10 cellular contexts compared by ENCODE assay signal in genomic region chr16:85446846-85447656, GRCh38.
A peak's percentile ranks its signal among the peaks of the same experiment; 100 is the strongest.
DNase-seq lines count a peak whose midpoint lies in the region; ATAC-seq and TF ChIP-seq lines count a peak whose summit lies in the region.
"Had no signal": no experiment of that assay in that cellular context is flagged by ENCODE, and none has a peak within 500 bp of the region (broad histone marks: within the 10 kb centered on the region; RNA-seq: fewer than 3 reads in every experiment).

No MANE protein-coding gene starts in this region.

- TF ChIP-seq RAD21 in liver (IDR thresholded peaks at IDR 0.05) = no peak

- TF ChIP-seq CTCF in GM06990 (IDR thresholded peaks at IDR 0.05; ENCODE audit: insufficient read depth, low read length, poor library complexity, severe bottlenecking) (no peak), liver (IDR thresholded peaks at IDR 0.05; ENCODE audit: low read depth, low read length, missing input control) (no peak), tibial artery (IDR thresholded peaks at IDR 0.05) (no peak)

- H3K4me1 ChIP-seq in liver (ENCODE audit: control insufficient read depth in 4 of 4, insufficient read depth in 4 of 4, low read length in 3 of 4) (peaks cover 17 to 45% (median 33%) of the 10 kb centered on the region in 4 donors), tibial artery (peaks cover 0 to 22% (median 9%) of the 10 kb centered on the region in 4 donors)

- H3K27ac ChIP-seq in liver (ENCODE audit: low read depth in 1 of 2, low read length in 2 of 2) (no peak overlapping the region), tibial artery (no peak overlapping the region)

- DNase-seq in GM06990 (ENCODE audit: extremely low read depth, insufficient read length) (peak; percentile 50), NCI-H69 (lab: John Stamatoyannopoulos, UW) (peak; percentile 60), NCI-H1048 (lab: John Stamatoyannopoulos, UW) (no peak), HUDEP-2 (lab: John Stamatoyannopoulos, UW; ENCODE audit: unreplicated experiment in 76 of 76) (no peak), dermis blood vessel endothelial cell (no peak), tibial artery (no peak)
- DNase-seq: NCI-H526 treated with DMSO at 0.1 percent for 48 hours; stimulated activated naive CD8-positive, alpha-beta T cell treated with anti-CD3 and anti-CD28 coated beads, Interleukin-15, amount 100 ng/mL, for 72 hours had no signal

- no peak overlapping the region for H3K9ac ChIP-seq in liver (ENCODE audit: low read depth in 1 of 2, low read length in 2 of 2)

- H3K9me3 ChIP-seq in liver (ENCODE audit: control insufficient read depth in 4 of 4, low read length in 3 of 4) = no peaks in the 10 kb centered on the region
- H3K9me3 ChIP-seq in tibial artery = no peaks in the 10 kb centered on the region

- no peaks in the 10 kb centered on the region for H3K36me3 ChIP-seq in GM06990 (ENCODE audit: control insufficient read depth, insufficient read depth, low read length)
- H3K36me3 ChIP-seq in liver (ENCODE audit: control insufficient read depth in 4 of 4, insufficient read depth in 3 of 4, low read depth in 1 of 4, low read length in 3 of 4) = no peaks in the 10 kb centered on the region
- no peaks in the 10 kb centered on the region for H3K36me3 ChIP-seq in tibial artery

- H3K27me3 ChIP-seq in GM06990 (replicated peaks; ENCODE audit: control insufficient read depth, insufficient read depth, low read length) = no peaks in the 10 kb centered on the region; the same call in none of the 2 replicates
- H3K27me3 ChIP-seq in liver (ENCODE audit: control insufficient read depth in 4 of 4, insufficient read depth in 4 of 4, low read length in 3 of 4) = no peaks in the 10 kb centered on the region
- H3K27me3 ChIP-seq in tibial artery = no peaks in the 10 kb centered on the region

- ATAC-seq in GM21423 (IDR thresholded peaks at IDR 0.05; ENCODE audit: unreplicated experiment) = peak; percentile 63
- ATAC-seq: stimulated activated naive CD8-positive, alpha-beta T cell treated with anti-CD3 and anti-CD28 coated beads, Interleukin-15, amount 100 ng/mL, for 72 hours had no signal

- 81% methylated on average over 22 of the region's 22 CpGs for WGBS in liver

- no peak overlapping the region for H3K4me3 ChIP-seq in GM06990 (replicated peaks; ENCODE audit: low read depth, low read length)
- no peak overlapping the region for H3K4me3 ChIP-seq in liver (ENCODE audit: low read depth in 1 of 3, low read length in 3 of 3)
- H3K4me3 ChIP-seq in tibial artery = no peak overlapping the region

- intact Hi-C loops in tibial artery (cut with DNase I; ENCODE audit: low total_unique reads) = no loop called here

TF ChIP-seq in liver, 16 proteins besides CTCF, POLR2A, EP300 and RAD21:
- peak; percentile 13 for TF ChIP-seq HNF4G (IDR thresholded peaks at IDR 0.05)
- no peak for TF ChIP-seq REST (IDR thresholded peaks at IDR 0.05)
- no peak for TF ChIP-seq NR2F2 (IDR thresholded peaks at IDR 0.05)
- peak; percentile 44 to 69 for TF ChIP-seq HNF4A (conservative IDR thresholded peaks at IDR 0.05)
- peak in 1 of 2 donors; percentile 34 for TF ChIP-seq RXRA (IDR thresholded peaks at IDR 0.05)

Comparison
In these comparisons a context has a peak if more than half of its experiments do, and no peak if none do; other contexts are left out.
1. DNase-seq: peak in GM06990 (single experiment) and NCI-H69 (single experiment); none in NCI-H1048 (single experiment), HUDEP-2 (0 of 76), dermis blood vessel endothelial cell (single experiment) and tibial artery (0 of 2).